8 cellular contexts compared by ENCODE assay signal in genomic region chr15:45200799-45201556, GRCh38. TPM values are rescaled to one million over a fixed set of nuclear protein-coding genes. Genes with fewer than 3 reads are reported as not detected.
DNase-seq lines count a peak whose midpoint lies in the region; ATAC-seq and TF ChIP-seq lines count a peak whose summit lies in the region.

No MANE protein-coding gene starts in this region.

- TF ChIP-seq POLR2A in Peyer's patch (IDR thresholded peaks at IDR 0.05) = no peak

- H3K4me1 ChIP-seq in Peyer's patch = no peaks in the 10 kb centered on the region

- no peaks in the 10 kb centered on the region for H3K36me3 ChIP-seq in Peyer's patch

- POLR2A ChIA-PET in naive thymus-derived CD8-positive, alpha-beta T cell (lab: Charles Lee) = interaction anchor here (0.7 to 5.2 kb wide), 22 partner anchors 9 to 773 kb away, joined by 3 to 88 read pairs (median 4); partner anchors contain the start of genes BLOC1S6, CTDSPL2 and SHF

- peak overlapping the region; percentile 92 to 99 (median 97) for H3K27ac ChIP-seq in Peyer's patch

- peak overlapping the region; percentile 65 for H3K4me3 ChIP-seq in Jurkat, Clone E6-1 (ENCODE audit: low read length)
- H3K4me3 ChIP-seq in Peyer's patch (peak overlapping the region; percentile 57 to 76 (median 69)), fibroblast of mammary gland (ENCODE audit: control insufficient read depth, low read depth, low read length) (peak overlapping the region; percentile 67)

- no peaks in the 10 kb centered on the region for H3K27me3 Mint-ChIP-seq in activated T-cell treated with anti-CD3 and anti-CD28 coated beads, Interleukin-2, amount 50 U/mL, for 72 hours (ENCODE audit: low read depth)
- peaks cover 0 to 4% (median 0%) of the 10 kb centered on the region in 5 donors for H3K27me3 Mint-ChIP-seq in naive thymus-derived CD8-positive, alpha-beta T cell

- H3K4me1 Mint-ChIP-seq in activated T-cell treated with anti-CD3 and anti-CD28 coated beads, Interleukin-2, amount 50 U/mL, for 72 hours (ENCODE audit: low read depth) = peaks cover 17% of the 10 kb centered on the region
- peaks cover 8 to 22% (median 19%) of the 10 kb centered on the region in 4 donors for H3K4me1 Mint-ChIP-seq in naive thymus-derived CD8-positive, alpha-beta T cell

- peak; percentile 19 for ATAC-seq in GM19023 (IDR thresholded peaks at IDR 0.05; ENCODE audit: unreplicated experiment)
- peak; percentile 26 to 27 for ATAC-seq in activated T-cell treated with anti-CD3 and anti-CD28 coated beads, Interleukin-2, amount 50 U/mL, for 72 hours (replicated peaks in 1 of 2)
- ATAC-seq in naive thymus-derived CD8-positive, alpha-beta T cell = peak; percentile 19 to 27

- peak; percentile 77 for DNase-seq in Jurkat, Clone E6-1 (ENCODE audit: low read depth, low spot score)
- DNase-seq in Peyer's patch (peak; percentile 73 to 90 (median 81)), fibroblast of mammary gland (ENCODE audit: low read depth) (peak; percentile 88), NCI-H1048 (lab: John Stamatoyannopoulos, UW) (no peak)
- peak; percentile 81 to 83 for DNase-seq in activated T-cell treated with anti-CD3 and anti-CD28 coated beads, Interleukin-2, amount 50 U/mL, for 72 hours
- DNase-seq in naive thymus-derived CD8-positive, alpha-beta T cell = peak in 9 of 10 donors; percentile 51 to 83 (median 68)
- DNase-seq in stimulated activated naive CD4-positive, alpha-beta T cell (lab: John Stamatoyannopoulos, UW) = peak in 5 of 6 experiments; percentile 43 to 83 (median 71)

- no peaks in the 10 kb centered on the region for H3K36me3 Mint-ChIP-seq in activated T-cell treated with anti-CD3 and anti-CD28 coated beads, Interleukin-2, amount 50 U/mL, for 72 hours (ENCODE audit: insufficient read depth in 2 of 2)
- H3K36me3 Mint-ChIP-seq in naive thymus-derived CD8-positive, alpha-beta T cell = no peaks in the 10 kb centered on the region

- no peak overlapping the region for H3K4me3 Mint-ChIP-seq in activated T-cell treated with anti-CD3 and anti-CD28 coated beads, Interleukin-2, amount 50 U/mL, for 72 hours
- no peak overlapping the region for H3K4me3 Mint-ChIP-seq in naive thymus-derived CD8-positive, alpha-beta T cell

- H3K9me3 ChIP-seq in Peyer's patch = no peaks in the 10 kb centered on the region

- no peak overlapping the region for H3K27ac Mint-ChIP-seq in activated T-cell treated with anti-CD3 and anti-CD28 coated beads, Interleukin-2, amount 50 U/mL, for 72 hours
- no peak overlapping the region for H3K27ac Mint-ChIP-seq in naive thymus-derived CD8-positive, alpha-beta T cell

- TF ChIP-seq CTCF in Peyer's patch (IDR thresholded peaks at IDR 0.05) (no peak), fibroblast of mammary gland (conservative IDR thresholded peaks at IDR 0.05; ENCODE audit: control insufficient read depth, insufficient read depth, low read depth, low read length) (no peak)

- H3K9me3 Mint-ChIP-seq in activated T-cell treated with anti-CD3 and anti-CD28 coated beads, Interleukin-2, amount 50 U/mL, for 72 hours = no peaks in the 10 kb centered on the region
- peaks cover 0 to 5% (median 0%) of the 10 kb centered on the region in 9 donors for H3K9me3 Mint-ChIP-seq in naive thymus-derived CD8-positive, alpha-beta T cell

- H3K27me3 ChIP-seq in Peyer's patch = no peaks in the 10 kb centered on the region

RNA-seq across cellular contexts. Expression of gene SHF, which starts 13.2 kb away (rescaled TPM):
- polyA plus RNA-seq in Jurkat, Clone E6-1 (2012; ENCODE audit: insufficient read depth, insufficient read length) = 13.0 TPM
- 10 to 100 TPM in 2 of 4 donors, 1 to 10 TPM in 2; 5.8 to 20.6 (median 11.2) TPM for total RNA-seq in Peyer's patch
- total RNA-seq in activated T-cell treated with anti-CD3 and anti-CD28 coated beads, Interleukin-2, amount 50 U/mL, for 72 hours = 10 to 100 TPM; 11.7 to 16.8 TPM
- 1 to 10 TPM; 8.1 to 9.7 TPM for total RNA-seq in naive thymus-derived CD8-positive, alpha-beta T cell
- polyA plus RNA-seq in naive thymus-derived CD8-positive, alpha-beta T cell = 1 to 10 TPM; 1.1 to 2.6 (median 1.4) TPM

RNA-seq across cellular contexts. Expression of gene SLC28A2, which starts 51.1 kb away (rescaled TPM):
- polyA plus RNA-seq in Jurkat, Clone E6-1 (2012; ENCODE audit: insufficient read depth, insufficient read length) = not detected
- 10 to 100 TPM in 3 of 4 donors, under 1 TPM in 1; 0.83 to 75.1 (median 64.6) TPM for total RNA-seq in Peyer's patch
- total RNA-seq in activated T-cell treated with anti-CD3 and anti-CD28 coated beads, Interleukin-2, amount 50 U/mL, for 72 hours = not detected
- total RNA-seq in naive thymus-derived CD8-positive, alpha-beta T cell = not detected
- not detected for polyA plus RNA-seq in naive thymus-derived CD8-positive, alpha-beta T cell
